14 cellular contexts compared by ENCODE assay signal in the genomic region with DNA sequence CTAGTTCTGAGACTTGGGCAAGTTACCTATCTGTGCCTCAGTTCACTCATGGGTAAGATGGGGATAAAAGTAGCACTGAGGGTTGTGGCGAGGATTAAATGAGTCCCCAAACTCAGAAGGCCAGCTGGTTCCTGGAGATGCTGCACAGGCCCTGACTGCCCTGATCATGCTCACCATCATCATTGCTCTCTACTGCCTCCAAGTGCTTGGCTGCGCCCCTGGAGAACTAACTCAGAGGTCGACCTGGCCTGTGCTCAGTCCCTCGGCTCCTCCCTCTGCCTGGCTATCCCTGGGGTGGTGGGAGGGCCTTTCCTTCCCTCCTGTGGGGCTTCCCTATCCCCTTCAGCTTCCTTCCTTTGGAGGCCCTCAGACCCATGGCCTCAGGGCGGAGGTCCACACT. TPM values are rescaled to one million over a fixed set of nuclear protein-coding genes. Genes with fewer than 3 reads are reported as not detected.
DNase-seq lines count a peak whose midpoint lies in the region; ATAC-seq, FAIRE-seq and TF ChIP-seq lines count a peak whose summit lies in the region.
"Had no signal": no experiment of that assay in that cellular context is flagged by ENCODE, and none has a peak within 500 bp of the region (broad histone marks: within the 10 kb centered on the region; RNA-seq: fewer than 3 reads in every experiment).

No MANE protein-coding gene starts in this region.

- H3K27me3 ChIP-seq in BLaER1 (no peaks in the 10 kb centered on the region), GM06990 (replicated peaks; ENCODE audit: control insufficient read depth, insufficient read depth, low read length) (no peaks in the 10 kb centered on the region; the same call in 1 of the 2 replicates)

- POLR2A ChIA-PET in WTC11 (lab: Charles Lee), result interaction anchor here (0.6 kb wide), 1 partner anchor 459 kb away, joined by 3 read pairs; no protein-coding TSS in a partner anchor

- H3K4me1 ChIP-seq in BLaER1 (peaks cover 15% of the 10 kb centered on the region), kidney (ENCODE audit: control insufficient read depth in 1 of 2, insufficient read depth in 1 of 2, low read depth in 1 of 2, low read length in 2 of 2) (peaks cover 9 to 10% of the 10 kb centered on the region in 2 donors)

- no peak for DNase-seq in GM06990 (ENCODE audit: extremely low read depth, insufficient read length)
- peak; percentile 72 for DNase-seq in WTC11 (ENCODE audit: low spot score)
- DNase-seq in kidney, result no peak
- no peak for DNase-seq in NCI-H345 (lab: John Stamatoyannopoulos, UW)
- DNase-seq: NCI-H524 treated with DMSO at 0.1 percent for 48 hours, SW 1271 had no signal

- H3K4me2 ChIP-seq in BLaER1, result peak overlapping the region; percentile 61

- H3K9me3 ChIP-seq in BLaER1, result no peaks in the 10 kb centered on the region
- H3K9me3 ChIP-seq in kidney (ENCODE audit: control insufficient read depth in 1 of 2, low read length in 2 of 2), result no peaks in the 10 kb centered on the region

- no peaks in the 10 kb centered on the region for H3K36me3 Mint-ChIP-seq in WTC11
- H3K36me3 Mint-ChIP-seq: activated CD8-positive, alpha-beta memory T cell treated with anti-CD3 and anti-CD28 coated beads, Interleukin-2, amount 10 ng/mL, durations not matched to agents 7 days and 5 days; brain had no signal

- no peak overlapping the region for H3K4me3 Mint-ChIP-seq in WTC11
- H3K4me3 Mint-ChIP-seq: activated CD8-positive, alpha-beta memory T cell treated with anti-CD3 and anti-CD28 coated beads, Interleukin-2, amount 10 ng/mL, durations not matched to agents 7 days and 5 days; brain had no signal

- peak overlapping the region; percentile 70 for H3K27ac ChIP-seq in BLaER1
- H3K27ac ChIP-seq in kidney (ENCODE audit: low read depth in 2 of 2, low read length in 2 of 2), result no peak overlapping the region

- no peak overlapping the region for H3K9ac ChIP-seq in BLaER1
- H3K9ac ChIP-seq in kidney (ENCODE audit: low read length in 2 of 2), result no peak overlapping the region

- FAIRE-seq in kidney (lab: Jason Lieb, UNC), result no peak

- no peak overlapping the region for H3K27ac Mint-ChIP-seq in WTC11
- H3K27ac Mint-ChIP-seq: activated CD8-positive, alpha-beta memory T cell treated with anti-CD3 and anti-CD28 coated beads, Interleukin-2, amount 10 ng/mL, durations not matched to agents 7 days and 5 days; brain had no signal

- no peak overlapping the region for H3K4me3 ChIP-seq in BLaER1
- no peak overlapping the region for H3K4me3 ChIP-seq in GM06990 (replicated peaks; ENCODE audit: low read depth, low read length)
- no peak overlapping the region for H3K4me3 ChIP-seq in kidney (ENCODE audit: low read length in 2 of 2)

- CTCF ChIA-PET in WTC11 (lab: Charles Lee), result interaction anchor here (0.6 to 2.0 kb wide), 15 partner anchors 9 to 303 kb away, joined by 3 to 17 read pairs (median 4); no protein-coding TSS in a partner anchor

- ATAC-seq in WTC11 (peak; percentile 99), GM19035 (IDR thresholded peaks at IDR 0.05; ENCODE audit: unreplicated experiment) (no peak), GM19351 (IDR thresholded peaks at IDR 0.05; ENCODE audit: unreplicated experiment) (no peak), HG03432 (IDR thresholded peaks at IDR 0.05; ENCODE audit: unreplicated experiment) (no peak)
- ATAC-seq: sciatic nerve had no signal

- no peaks in the 10 kb centered on the region; the same call in 1 of the 2 replicates for H3K27me3 Mint-ChIP-seq in WTC11 (ENCODE audit: low read depth)
- H3K27me3 Mint-ChIP-seq: activated CD8-positive, alpha-beta memory T cell treated with anti-CD3 and anti-CD28 coated beads, Interleukin-2, amount 10 ng/mL, durations not matched to agents 7 days and 5 days had no signal

- peak; percentile 15 for TF ChIP-seq CTCF in GM06990 (IDR thresholded peaks at IDR 0.05; ENCODE audit: insufficient read depth, low read length, poor library complexity, severe bottlenecking)
- TF ChIP-seq CTCF in WTC11 (IDR thresholded peaks at IDR 0.05), result no peak
- peak; percentile 14 for TF ChIP-seq CTCF in kidney (IDR thresholded peaks at IDR 0.05; ENCODE audit: borderline replicate concordance, extremely low read depth, insufficient read depth)

- intact Hi-C loops in kidney (cut with DNase I), result no loop called here

- H3K9me3 Mint-ChIP-seq in WTC11, result no peaks in the 10 kb centered on the region
- H3K9me3 Mint-ChIP-seq: brain had no signal

- H3K36me3 ChIP-seq in BLaER1 (no peaks in the 10 kb centered on the region), GM06990 (ENCODE audit: control insufficient read depth, insufficient read depth, low read length) (no peaks in the 10 kb centered on the region), kidney (ENCODE audit: control insufficient read depth in 1 of 2, insufficient read depth in 2 of 2, low read length in 2 of 2) (no peaks in the 10 kb centered on the region)

- no peaks in the 10 kb centered on the region for H4K20me1 ChIP-seq in BLaER1

- H3K4me1 Mint-ChIP-seq in WTC11, result peaks cover 4% of the 10 kb centered on the region
- H3K4me1 Mint-ChIP-seq: brain had no signal

TF ChIP-seq in WTC11, 78 proteins besides CTCF, POLR2A, EP300 and RAD21:
- TF ChIP-seq GABPB1 (CRISPR knock-in tag; IDR thresholded peaks at IDR 0.05), result no peak
- TF ChIP-seq, protein P1, sequence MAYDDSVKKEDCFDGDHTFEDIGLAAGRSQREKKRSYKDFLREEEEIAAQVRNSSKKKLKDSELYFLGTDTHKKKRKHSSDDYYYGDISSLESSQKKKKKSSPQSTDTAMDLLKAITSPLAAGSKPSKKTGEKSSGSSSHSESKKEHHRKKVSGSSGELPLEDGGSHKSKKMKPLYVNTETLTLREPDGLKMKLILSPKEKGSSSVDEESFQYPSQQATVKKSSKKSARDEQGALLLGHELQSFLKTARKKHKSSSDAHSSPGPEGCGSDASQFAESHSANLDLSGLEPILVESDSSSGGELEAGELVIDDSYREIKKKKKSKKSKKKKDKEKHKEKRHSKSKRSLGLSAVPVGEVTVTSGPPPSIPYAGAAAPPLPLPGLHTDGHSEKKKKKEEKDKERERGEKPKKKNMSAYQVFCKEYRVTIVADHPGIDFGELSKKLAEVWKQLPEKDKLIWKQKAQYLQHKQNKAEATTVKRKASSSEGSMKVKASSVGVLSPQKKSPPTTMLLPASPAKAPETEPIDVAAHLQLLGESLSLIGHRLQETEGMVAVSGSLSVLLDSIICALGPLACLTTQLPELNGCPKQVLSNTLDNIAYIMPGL (CRISPR knock-in tag; IDR thresholded peaks at IDR 0.05), result 0 out of 2 replicates have a peak, but pooled peaks have one; percentile 31

RNA-seq across cellular contexts. Expression of a gene that starts 5.6 kb away (rescaled TPM):
- total RNA-seq in WTC11 (2021) (0.22 to 0.64 TPM (median 0.27 TPM) in 3 replicates), kidney (2.3 TPM)
- polyA plus RNA-seq in kidney (ENCODE audit: insufficient read depth, low read depth, low replicate concordance), result 4.4 TPM
- total RNA-seq: activated CD8-positive, alpha-beta memory T cell treated with anti-CD3 and anti-CD28 coated beads, Interleukin-2, amount 10 ng/mL, durations not matched to agents 7 days and 5 days; M059J had no signal
